ENCODE assay signal across 21 cellular contexts in the genomic region with DNA sequence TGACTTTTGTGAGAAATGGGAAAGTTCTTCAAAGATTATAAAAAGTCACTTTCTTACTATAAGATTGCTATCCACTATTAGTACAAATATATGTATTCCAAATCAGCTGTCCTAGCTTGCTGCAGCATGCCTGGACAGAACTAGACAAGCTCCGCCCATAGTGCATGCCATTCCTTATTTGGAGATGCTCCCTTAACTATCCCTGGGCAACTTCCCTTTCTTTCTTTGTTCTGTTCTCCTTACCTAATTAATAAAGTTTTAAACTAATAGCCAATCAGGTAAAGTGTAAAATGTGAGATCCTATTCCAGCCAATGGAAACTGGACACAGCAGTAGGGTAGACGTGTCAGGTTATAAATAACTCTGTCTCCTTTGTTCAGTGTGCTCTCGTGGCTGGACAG.
DNase-seq lines count a peak whose midpoint lies in the region; ATAC-seq, FAIRE-seq and TF ChIP-seq lines count a peak whose summit lies in the region.
"Had no signal": no experiment of that assay in that cellular context is flagged by ENCODE, and none has a peak within 500 bp of the region (broad histone marks: within the 10 kb centered on the region; RNA-seq: fewer than 3 reads in every experiment).

No MANE protein-coding gene starts in this region.

- DNase-seq in AG10803 (ENCODE audit: low read depth) = peak; percentile 8
- peak; percentile 10 for DNase-seq in IMR-90
- DNase-seq in bronchial epithelial cell (ENCODE audit: low read depth) = peak; percentile 65
- DNase-seq in left colon = peak in 1 of 2 donors; percentile 34
- DNase-seq in nephron progenitor cell = no peak
- DNase-seq: activated CD4-positive, alpha-beta T cell treated with anti-CD3 and anti-CD28 coated beads for 4 hours; activated T-cell treated with anti-CD3 and anti-CD28 coated beads for 4 hours; BE2C; DND-41; HCEC 1CT; kidney; midbrain; NCI-H1436 treated with DMSO at 0.1 percent for 48 hours; occipital lobe; spleen; stimulated activated naive CD4-positive, alpha-beta T cell treated with Interleukin-2 at 50 U/mL for 16 hours had no signal

- dilution Hi-C loops in IMR-90 (cut with HindIII; ENCODE audit: low sequenced_read_pairs, unreplicated experiment) = no loop called here

- no peak for TF ChIP-seq RAD21 in IMR-90 (IDR thresholded peaks at IDR 0.05; ENCODE audit: low read length)

- peaks cover 8% of the 10 kb centered on the region for H3K9me3 Mint-ChIP-seq in nephron progenitor cell
- H3K9me3 Mint-ChIP-seq: activated naive CD4-positive, alpha-beta T cell treated with anti-CD3 and anti-CD28 coated beads, Interleukin-2, amount 50 U/mL, for 72 hours had no signal

- H3K56ac ChIP-seq in IMR-90 (ENCODE audit: extremely low read depth, insufficient read depth, low read length) = no peak overlapping the region

- POLR2A ChIA-PET in IMR-90 (lab: Charles Lee; ENCODE audit: unreplicated experiment) = no interaction called here

- H3K14ac ChIP-seq in IMR-90 (replicated peaks; ENCODE audit: low read depth, low read length) = no peak overlapping the region

- no peak overlapping the region for H3K4me3 Mint-ChIP-seq in nephron progenitor cell

- H4K91ac ChIP-seq in IMR-90 (ENCODE audit: insufficient read depth, low read depth, low read length) = no peak overlapping the region

- in situ Hi-C loops in IMR-90 (cut with MboI; ENCODE audit: low sequenced_read_pairs) = no loop called here

- TF ChIP-seq POLR2A in IMR-90 (IDR thresholded peaks at IDR 0.05; ENCODE audit: low read depth, low read length) = no peak

- no peaks in the 10 kb centered on the region for H4K20me1 ChIP-seq in IMR-90 (ENCODE audit: insufficient read depth, low read length)

- no peak overlapping the region for H2BK20ac ChIP-seq in IMR-90 (ENCODE audit: low read depth, low read length)

- H2AFZ ChIP-seq in IMR-90 (replicated peaks; ENCODE audit: low read length, poor library complexity) = no peak overlapping the region

- H2AK5ac ChIP-seq in IMR-90 (ENCODE audit: low read depth, low read length) = no peak overlapping the region

- no peak overlapping the region for H3K9ac ChIP-seq in IMR-90 (ENCODE audit: low read depth, low read length)
- H3K9ac ChIP-seq: KMS-11 had no signal

- H3K9me1 ChIP-seq in IMR-90 (ENCODE audit: insufficient read depth, low read length) = no peaks in the 10 kb centered on the region

- CTCF ChIA-PET in IMR-90 (lab: Yijun Ruan, JAX) = no interaction called here

- no peak for FAIRE-seq in bronchial epithelial cell (lab: Jason Lieb, UNC)
- FAIRE-seq: kidney had no signal

- peak overlapping the region; percentile 1 for H2BK5ac ChIP-seq in IMR-90 (ENCODE audit: low read depth, low read length, poor library complexity, severe bottlenecking)

- H3K27ac Mint-ChIP-seq in nephron progenitor cell = no peak overlapping the region
- H3K27ac Mint-ChIP-seq: activated naive CD4-positive, alpha-beta T cell treated with anti-CD3 and anti-CD28 coated beads, Interleukin-2, amount 50 U/mL, for 72 hours had no signal

- intact Hi-C loops in IMR-90 (cut with micrococcal nuclease) (no loop called here), left colon (cut with DNase I, micrococcal nuclease) (no loop called here)

- H3K4me1 Mint-ChIP-seq in nephron progenitor cell = peaks cover 34% of the 10 kb centered on the region

- H3K27me3 ChIP-seq in IMR-90 (ENCODE audit: control insufficient read depth, insufficient read depth, low read length) = no peaks in the 10 kb centered on the region; the same call in 1 of the 2 replicates
- no peaks in the 10 kb centered on the region for H3K27me3 ChIP-seq in bronchial epithelial cell (ENCODE audit: control insufficient read depth, insufficient read depth, low read length)
- H3K27me3 ChIP-seq: BE2C, spleen had no signal

- BruUV-seq in IMR-90 (replicated peaks; lab: Mats Ljungman, UMichigan) = no TSS peak

- no peak overlapping the region for H3K4ac ChIP-seq in IMR-90 (ENCODE audit: low read depth, low read length)

- TF ChIP-seq CTCF in AG10803 (conservative IDR thresholded peaks at IDR 0.05; ENCODE audit: low read length) (no peak), IMR-90 (conservative IDR thresholded peaks at IDR 0.05; ENCODE audit: low read depth, low read length) (no peak), bronchial epithelial cell (IDR thresholded peaks at IDR 0.05; ENCODE audit: insufficient read depth, low read length, severe bottlenecking) (no peak), nephron progenitor cell (IDR thresholded peaks at IDR 0.05) (no peak)

- H3K36me3 ChIP-seq in IMR-90 (ENCODE audit: control insufficient read depth, insufficient read depth, low read length) = no peaks in the 10 kb centered on the region
- H3K36me3 ChIP-seq in bronchial epithelial cell (ENCODE audit: control insufficient read depth, insufficient read depth, low read length) = no peaks in the 10 kb centered on the region
- H3K36me3 ChIP-seq: BE2C had no signal

- 0 out of 2 replicates have a peak overlapping the region, but pooled peaks have one; percentile 66 for H3K18ac ChIP-seq in IMR-90 (ENCODE audit: low read depth, low read length)

- H3K27me3 Mint-ChIP-seq in nephron progenitor cell (ENCODE audit: low read depth, poor library complexity) = peaks cover 3% of the 10 kb centered on the region

- no peak overlapping the region for H3K4me2 ChIP-seq in IMR-90 (ENCODE audit: low read depth, low read length)
- H3K4me2 ChIP-seq: KMS-11 had no signal

- no peak overlapping the region for H2BK15ac ChIP-seq in IMR-90 (ENCODE audit: low read depth, low read length)

- no peak overlapping the region for H3K23ac ChIP-seq in IMR-90 (ENCODE audit: low read depth, low read length)

- no peak overlapping the region for H2AK9ac ChIP-seq in IMR-90 (replicated peaks; ENCODE audit: low read depth, low read length, poor library complexity)

- H3K27ac ChIP-seq in IMR-90 (ENCODE audit: insufficient read depth, low read length) = no peak overlapping the region
- H3K27ac ChIP-seq: KMS-11, spleen had no signal

- no peak overlapping the region for H4K5ac ChIP-seq in IMR-90 (ENCODE audit: low read depth, low read length)

- WGBS in IMR-90 (ENCODE audit: extremely low coverage in 2 of 2, insufficient read length in 1 of 2), 2 experiments = 58% methylated on average over 2 of the region's 3 CpGs; no CpG with 5 or more reads in 1 of the 2 experiments

- H3K4me3 ChIP-seq in AG10803 (ENCODE audit: low read length) = no peak overlapping the region
- no peak overlapping the region for H3K4me3 ChIP-seq in IMR-90 (ENCODE audit: insufficient read depth, low read depth, low read length)
- no peak overlapping the region for H3K4me3 ChIP-seq in bronchial epithelial cell (ENCODE audit: low read depth, low read length)
- H3K4me3 ChIP-seq: spleen had no signal

- H2BK120ac ChIP-seq in IMR-90 (ENCODE audit: low read depth, low read length) = 0 out of 2 replicates have a peak overlapping the region, but pooled peaks have one; percentile 23

- peaks cover 9% of the 10 kb centered on the region for H3K9me3 ChIP-seq in IMR-90 (ENCODE audit: control insufficient read depth, insufficient read depth, low read length)
- H3K9me3 ChIP-seq: BE2C, spleen had no signal

- peak overlapping the region in 1 of 2 experiments; percentile 60; a peak in 3 of 4 replicates for H4K8ac ChIP-seq in IMR-90 (ENCODE audit: low read depth in 2 of 2, low read length in 2 of 2)

- ATAC-seq in IMR-90 (ENCODE audit: low read depth) (peak; percentile 60; the same call in 1 of the 2 replicates), left colon (peak; percentile 21), HG03521 (IDR thresholded peaks at IDR 0.05; ENCODE audit: unreplicated experiment) (no peak), GM21619 (IDR thresholded peaks at IDR 0.05; ENCODE audit: unreplicated experiment) (no peak), HG02678 (IDR thresholded peaks at IDR 0.05; ENCODE audit: unreplicated experiment) (no peak)
- ATAC-seq: activated naive CD4-positive, alpha-beta T cell treated with anti-CD3 and anti-CD28 coated beads, Interleukin-2, amount 50 U/mL, for 72 hours had no signal

- H3K36me3 Mint-ChIP-seq in nephron progenitor cell (ENCODE audit: low read depth) = no peaks in the 10 kb centered on the region
- H3K36me3 Mint-ChIP-seq: activated naive CD4-positive, alpha-beta T cell treated with anti-CD3 and anti-CD28 coated beads, Interleukin-2, amount 50 U/mL, for 72 hours had no signal

- peaks cover 11% of the 10 kb centered on the region; the same call in 1 of the 2 replicates for H3K4me1 ChIP-seq in IMR-90 (ENCODE audit: control insufficient read depth, insufficient read depth, low read length)
- H3K4me1 ChIP-seq: BE2C had no signal

- H3K79me1 ChIP-seq in IMR-90 (ENCODE audit: low read depth in 1 of 2, low read length in 2 of 2) = no peaks in the 10 kb centered on the region

TF ChIP-seq in IMR-90, 13 proteins besides CTCF, POLR2A, EP300 and RAD21:
- TF ChIP-seq CEBPB (IDR thresholded peaks at IDR 0.05; ENCODE audit: low read depth, low read length) (no peak), MAZ (IDR thresholded peaks at IDR 0.05; ENCODE audit: borderline replicate concordance, low read depth, low read length) (no peak), RCOR1 (IDR thresholded peaks at IDR 0.05; ENCODE audit: insufficient replicate concordance, low read length) (no peak), MAFK (IDR thresholded peaks at IDR 0.05; ENCODE audit: low read depth, low read length) (no peak), FOS (IDR thresholded peaks at IDR 0.05; ENCODE audit: low read depth, low read length) (no peak), SMC3 (IDR thresholded peaks at IDR 0.05; ENCODE audit: low read depth, low read length) (no peak), BHLHE40 (IDR thresholded peaks at IDR 0.05; ENCODE audit: low read depth, low read length) (no peak)
- TF ChIP-seq, protein P1, sequence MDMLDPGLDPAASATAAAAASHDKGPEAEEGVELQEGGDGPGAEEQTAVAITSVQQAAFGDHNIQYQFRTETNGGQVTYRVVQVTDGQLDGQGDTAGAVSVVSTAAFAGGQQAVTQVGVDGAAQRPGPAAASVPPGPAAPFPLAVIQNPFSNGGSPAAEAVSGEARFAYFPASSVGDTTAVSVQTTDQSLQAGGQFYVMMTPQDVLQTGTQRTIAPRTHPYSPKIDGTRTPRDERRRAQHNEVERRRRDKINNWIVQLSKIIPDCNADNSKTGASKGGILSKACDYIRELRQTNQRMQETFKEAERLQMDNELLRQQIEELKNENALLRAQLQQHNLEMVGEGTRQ (IDR thresholded peaks at IDR 0.05; ENCODE audit: low read depth, low read length) = no peak

Comparison
In these comparisons a context has a peak if more than half of its experiments do, and no peak if none do; other contexts are left out.
1. ATAC-seq: peak in IMR-90 (single experiment) and left colon (single experiment); none in HG03521 (single experiment), GM21619 (single experiment) and HG02678 (single experiment).